In the genomic region with DNA sequence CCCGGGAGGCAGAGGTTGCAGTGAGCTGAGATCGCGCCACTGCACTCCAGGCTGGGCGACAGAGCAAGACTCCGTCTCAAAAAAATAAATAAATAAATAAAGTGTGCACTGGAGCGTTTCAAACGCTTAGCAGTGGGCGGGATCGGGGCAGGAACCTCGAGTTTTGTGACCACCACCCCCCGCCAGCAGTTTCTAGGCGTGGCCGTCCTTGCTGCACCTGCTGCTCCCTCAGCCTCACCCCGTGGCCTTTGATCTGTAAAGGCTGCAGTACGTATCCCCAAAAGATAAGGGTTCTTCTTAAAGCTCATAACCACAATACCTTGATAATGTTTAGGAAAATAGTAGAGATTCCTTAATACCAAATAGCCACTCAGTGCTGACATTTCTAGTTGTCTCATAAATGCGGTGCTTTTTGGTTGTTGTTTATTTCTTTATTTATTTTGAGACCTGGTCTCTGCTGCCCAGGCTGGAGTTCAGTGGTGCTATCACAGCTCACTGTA, we compare ENCODE assay signal across 26 cellular contexts. TPM values are rescaled to one million over a fixed set of nuclear protein-coding genes. Genes with fewer than 3 reads are reported as not detected.
"Had no signal": no experiment of that assay in that cellular context is flagged by ENCODE, and none has a peak within 500 bp of the region (broad histone marks: within the 10 kb centered on the region; RNA-seq: fewer than 3 reads in every experiment).

No MANE protein-coding gene starts in this region.

- H3K9me3 Mint-ChIP-seq: effector memory CD8-positive, alpha-beta T cell; mesothelial cell of epicardium; naive thymus-derived CD4-positive, alpha-beta T cell; nephron; neural progenitor cell; stimulated activated effector memory CD8-positive, alpha-beta T cell treated with anti-CD3 and anti-CD28 coated beads, Interleukin-12 subunit alpha, Interleukin-12 subunit beta, amount 100 ng/mL, for 72 hours; stimulated activated naive CD8-positive, alpha-beta T cell treated with anti-CD3 and anti-CD28 coated beads, Interleukin-15, Interleukin-2, amounts not matched to agents 100 ng/mL and 50 ng/mL, for 24 hours; type B pancreatic cell had no signal

- H2AFZ ChIP-seq: neural progenitor cell had no signal

- H3K27me3 Mint-ChIP-seq: effector memory CD8-positive, alpha-beta T cell; naive thymus-derived CD4-positive, alpha-beta T cell; stimulated activated naive CD8-positive, alpha-beta T cell treated with anti-CD3 and anti-CD28 coated beads, Interleukin-15, Interleukin-2, amounts not matched to agents 100 ng/mL and 50 ng/mL, for 24 hours; type B pancreatic cell had no signal

- FAIRE-seq: endometrium had no signal

- H3K4me1 Mint-ChIP-seq: mesothelial cell of epicardium, nephron, neural progenitor cell had no signal

- H3K4me3 ChIP-seq: esophagus squamous epithelium, heart right ventricle, lower lobe of right lung, neural progenitor cell, ovary, suprapubic skin had no signal

- H3K4me2 ChIP-seq: neural progenitor cell had no signal

- H3K36me3 ChIP-seq: neural progenitor cell, ovary had no signal

- H3K9ac ChIP-seq: neural progenitor cell had no signal

- H3K9me3 ChIP-seq: esophagus squamous epithelium, heart right ventricle, lower lobe of right lung, ovary, suprapubic skin had no signal

- H3K27ac ChIP-seq: esophagus squamous epithelium, heart right ventricle, lower lobe of right lung, neural progenitor cell, ovary, suprapubic skin had no signal

- ATAC-seq: effector memory CD8-positive, alpha-beta T cell; heart right ventricle; left ventricle myocardium superior; lower lobe of right lung; naive thymus-derived CD4-positive, alpha-beta T cell; sciatic nerve; stimulated activated effector memory CD8-positive, alpha-beta T cell treated with anti-CD3 and anti-CD28 coated beads, Interleukin-12 subunit alpha, Interleukin-12 subunit beta, amount 100 ng/mL, for 72 hours had no signal

- H3K4me3 Mint-ChIP-seq: effector memory CD8-positive, alpha-beta T cell; mesothelial cell of epicardium; naive thymus-derived CD4-positive, alpha-beta T cell; nephron; neural progenitor cell; stimulated activated effector memory CD8-positive, alpha-beta T cell treated with anti-CD3 and anti-CD28 coated beads, Interleukin-12 subunit alpha, Interleukin-12 subunit beta, amount 100 ng/mL, for 72 hours; stimulated activated naive CD8-positive, alpha-beta T cell treated with anti-CD3 and anti-CD28 coated beads, Interleukin-15, Interleukin-2, amounts not matched to agents 100 ng/mL and 50 ng/mL, for 24 hours; type B pancreatic cell had no signal

- H3K27ac Mint-ChIP-seq: effector memory CD8-positive, alpha-beta T cell; mesothelial cell of epicardium; nephron; neural progenitor cell; stimulated activated naive CD8-positive, alpha-beta T cell treated with anti-CD3 and anti-CD28 coated beads, Interleukin-15, Interleukin-2, amounts not matched to agents 100 ng/mL and 50 ng/mL, for 24 hours; type B pancreatic cell had no signal

- H3K4me1 ChIP-seq: esophagus squamous epithelium, heart right ventricle, lower lobe of right lung, neural progenitor cell, suprapubic skin had no signal

- H3K27me3 ChIP-seq: esophagus squamous epithelium, heart right ventricle, neural progenitor cell, ovary, suprapubic skin had no signal

- DNase-seq: cortex of kidney; effector memory CD8-positive, alpha-beta T cell; erythroblast; esophagus squamous epithelium; foreskin melanocyte; glutamatergic neuron; heart right ventricle; hippocampal formation; islet precursor cell; kidney glomerular epithelial cell; left ventricle myocardium superior; lower lobe of right lung; naive thymus-derived CD4-positive, alpha-beta T cell; nucleus accumbens; ovary; stimulated activated CD4-positive, alpha-beta T cell treated with anti-CD3 and anti-CD28 coated beads, Interleukin-2, amount 100 ng/mL, for 24 hours; stimulated activated CD4-positive, alpha-beta T cell treated with anti-CD3 and anti-CD28 coated beads, Interleukin-4, amount 100 ng/mL, for 24 hours had no signal

RNA-seq across cellular contexts. Expression of gene SLC49A3, which starts 49.9 kb away (rescaled TPM):
- polyA plus RNA-seq: naive thymus-derived CD4-positive, alpha-beta T cell had no signal
